ENCODE assay signal across 1 cellular context in the genomic region with DNA sequence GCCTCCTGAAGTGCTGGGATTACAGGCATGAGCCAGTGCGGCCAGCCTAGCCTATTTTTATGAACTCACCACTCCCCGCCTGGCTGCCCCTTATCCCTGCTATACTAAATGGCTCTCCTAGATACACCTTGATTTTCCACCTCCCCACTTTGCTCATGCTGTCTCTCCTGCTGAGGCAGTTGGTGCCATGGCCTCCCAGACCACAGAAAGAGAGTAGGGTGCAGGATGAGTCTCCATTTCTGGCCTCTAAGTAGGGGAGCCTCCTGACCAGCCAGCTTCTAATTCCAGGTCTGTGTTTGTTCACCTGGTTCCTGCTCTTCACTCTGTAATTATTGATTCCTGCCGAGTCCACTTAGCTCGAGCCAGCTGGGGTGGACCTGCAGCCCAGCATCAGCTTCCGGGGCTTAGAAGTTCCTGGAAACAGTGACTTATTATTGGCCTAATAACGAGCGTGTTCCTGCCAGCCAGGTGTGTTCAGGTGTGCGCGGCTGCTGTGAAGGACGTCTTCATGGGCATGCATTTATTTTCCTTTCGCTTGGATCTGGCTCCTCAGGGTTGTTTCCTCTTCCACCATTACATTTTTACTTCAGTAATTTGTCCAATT.
TF ChIP-seq lines count a peak whose summit lies in the region.

No MANE protein-coding gene starts in this region.

TF ChIP-seq in WTC11, 78 proteins besides CTCF, POLR2A, EP300 and RAD21 (continued from another document):
- TF ChIP-seq, protein P1, sequence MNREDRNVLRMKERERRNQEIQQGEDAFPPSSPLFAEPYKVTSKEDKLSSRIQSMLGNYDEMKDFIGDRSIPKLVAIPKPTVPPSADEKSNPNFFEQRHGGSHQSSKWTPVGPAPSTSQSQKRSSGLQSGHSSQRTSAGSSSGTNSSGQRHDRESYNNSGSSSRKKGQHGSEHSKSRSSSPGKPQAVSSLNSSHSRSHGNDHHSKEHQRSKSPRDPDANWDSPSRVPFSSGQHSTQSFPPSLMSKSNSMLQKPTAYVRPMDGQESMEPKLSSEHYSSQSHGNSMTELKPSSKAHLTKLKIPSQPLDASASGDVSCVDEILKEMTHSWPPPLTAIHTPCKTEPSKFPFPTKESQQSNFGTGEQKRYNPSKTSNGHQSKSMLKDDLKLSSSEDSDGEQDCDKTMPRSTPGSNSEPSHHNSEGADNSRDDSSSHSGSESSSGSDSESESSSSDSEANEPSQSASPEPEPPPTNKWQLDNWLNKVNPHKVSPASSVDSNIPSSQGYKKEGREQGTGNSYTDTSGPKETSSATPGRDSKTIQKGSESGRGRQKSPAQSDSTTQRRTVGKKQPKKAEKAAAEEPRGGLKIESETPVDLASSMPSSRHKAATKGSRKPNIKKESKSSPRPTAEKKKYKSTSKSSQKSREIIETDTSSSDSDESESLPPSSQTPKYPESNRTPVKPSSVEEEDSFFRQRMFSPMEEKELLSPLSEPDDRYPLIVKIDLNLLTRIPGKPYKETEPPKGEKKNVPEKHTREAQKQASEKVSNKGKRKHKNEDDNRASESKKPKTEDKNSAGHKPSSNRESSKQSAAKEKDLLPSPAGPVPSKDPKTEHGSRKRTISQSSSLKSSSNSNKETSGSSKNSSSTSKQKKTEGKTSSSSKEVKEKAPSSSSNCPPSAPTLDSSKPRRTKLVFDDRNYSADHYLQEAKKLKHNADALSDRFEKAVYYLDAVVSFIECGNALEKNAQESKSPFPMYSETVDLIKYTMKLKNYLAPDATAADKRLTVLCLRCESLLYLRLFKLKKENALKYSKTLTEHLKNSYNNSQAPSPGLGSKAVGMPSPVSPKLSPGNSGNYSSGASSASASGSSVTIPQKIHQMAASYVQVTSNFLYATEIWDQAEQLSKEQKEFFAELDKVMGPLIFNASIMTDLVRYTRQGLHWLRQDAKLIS (CRISPR knock-in tag; IDR thresholded peaks at IDR 0.05; ENCODE audit: borderline replicate concordance): no peak
- TF ChIP-seq RORB (CRISPR knock-in tag; IDR thresholded peaks at IDR 0.05) (no peak), EMX1 (CRISPR knock-in tag; IDR thresholded peaks at IDR 0.05) (no peak), ZNF232 (CRISPR knock-in tag; IDR thresholded peaks at IDR 0.05) (no peak)
- TF ChIP-seq, protein P2, sequence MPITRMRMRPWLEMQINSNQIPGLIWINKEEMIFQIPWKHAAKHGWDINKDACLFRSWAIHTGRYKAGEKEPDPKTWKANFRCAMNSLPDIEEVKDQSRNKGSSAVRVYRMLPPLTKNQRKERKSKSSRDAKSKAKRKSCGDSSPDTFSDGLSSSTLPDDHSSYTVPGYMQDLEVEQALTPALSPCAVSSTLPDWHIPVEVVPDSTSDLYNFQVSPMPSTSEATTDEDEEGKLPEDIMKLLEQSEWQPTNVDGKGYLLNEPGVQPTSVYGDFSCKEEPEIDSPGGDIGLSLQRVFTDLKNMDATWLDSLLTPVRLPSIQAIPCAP (CRISPR knock-in tag; IDR thresholded peaks at IDR 0.05): no peak
